In the genomic region with DNA sequence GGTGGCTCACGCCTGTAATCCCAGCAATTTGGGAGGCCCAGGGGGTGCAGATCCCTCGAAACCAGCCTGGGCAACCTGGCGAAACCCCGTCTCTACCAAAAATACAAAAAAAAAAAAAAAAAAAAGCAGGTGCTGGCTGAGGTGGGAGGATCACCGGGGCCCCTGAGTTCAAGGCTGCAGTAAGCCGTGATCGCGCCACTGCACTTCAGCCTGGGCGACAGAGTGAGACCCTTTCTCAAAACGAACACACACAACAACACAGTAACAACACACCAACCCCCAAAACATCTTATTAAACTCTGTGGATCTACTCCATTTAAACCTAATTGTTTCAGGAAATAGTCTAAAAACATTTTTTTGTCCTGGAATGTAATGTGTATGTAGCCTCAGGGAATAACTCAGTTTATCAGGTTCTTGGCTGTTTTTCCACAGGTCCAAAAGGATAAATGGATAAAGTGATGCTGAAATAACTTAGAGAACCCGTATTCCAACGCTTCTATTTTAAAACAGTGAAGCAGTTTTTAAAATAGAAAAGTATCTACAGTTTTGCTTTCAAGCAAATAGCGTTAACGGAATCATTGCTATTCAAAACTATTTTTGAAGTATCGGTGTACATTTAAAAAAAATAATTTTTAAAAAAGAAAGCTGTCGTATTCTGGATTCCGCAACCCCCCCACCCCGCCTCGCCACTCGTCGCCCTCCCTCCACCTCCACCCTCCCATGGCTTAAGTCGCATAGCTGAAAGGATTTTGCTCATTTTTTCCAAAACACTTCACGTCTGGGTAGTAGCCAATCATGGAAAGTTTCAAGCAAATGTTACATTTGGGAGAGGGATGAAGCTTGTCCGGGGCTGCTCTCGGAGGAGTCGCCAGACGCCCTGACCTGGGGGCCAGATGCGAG, we compare ENCODE assay signal across 2 cellular contexts.
A peak's percentile ranks its signal among the peaks of the same experiment; 100 is the strongest.
TF ChIP-seq lines count a peak whose summit lies in the region.

No MANE protein-coding gene starts in this region.

TF ChIP-seq in GM12878, 131 proteins besides CTCF, POLR2A, EP300 and RAD21:
- TF ChIP-seq ZBTB40 (IDR thresholded peaks at IDR 0.05; ENCODE audit: borderline replicate concordance), result 0 out of 2 replicates have a peak, but pooled peaks have one; percentile 8
- TF ChIP-seq JUNB (IDR thresholded peaks at IDR 0.05), result no peak
- no peak for TF ChIP-seq SMAD5 (IDR thresholded peaks at IDR 0.05; ENCODE audit: low read depth)
- TF ChIP-seq BCLAF1 (IDR thresholded peaks at IDR 0.05), result no peak
TF ChIP-seq in GM12878: peak in this region for 1.

TF ChIP-seq in HepG2, 621 proteins besides CTCF, POLR2A, EP300 and RAD21 (continues in another document):
- TF ChIP-seq ZNF121 (CRISPR knock-in tag; IDR thresholded peaks at IDR 0.05), result peak; percentile 91
- TF ChIP-seq HMG20A (CRISPR knock-in tag; IDR thresholded peaks at IDR 0.05; ENCODE audit: borderline replicate concordance), result no peak
- no peak for TF ChIP-seq ZNF282 (IDR thresholded peaks at IDR 0.05; ENCODE audit: partially characterized antibody)
- TF ChIP-seq, protein P1, sequence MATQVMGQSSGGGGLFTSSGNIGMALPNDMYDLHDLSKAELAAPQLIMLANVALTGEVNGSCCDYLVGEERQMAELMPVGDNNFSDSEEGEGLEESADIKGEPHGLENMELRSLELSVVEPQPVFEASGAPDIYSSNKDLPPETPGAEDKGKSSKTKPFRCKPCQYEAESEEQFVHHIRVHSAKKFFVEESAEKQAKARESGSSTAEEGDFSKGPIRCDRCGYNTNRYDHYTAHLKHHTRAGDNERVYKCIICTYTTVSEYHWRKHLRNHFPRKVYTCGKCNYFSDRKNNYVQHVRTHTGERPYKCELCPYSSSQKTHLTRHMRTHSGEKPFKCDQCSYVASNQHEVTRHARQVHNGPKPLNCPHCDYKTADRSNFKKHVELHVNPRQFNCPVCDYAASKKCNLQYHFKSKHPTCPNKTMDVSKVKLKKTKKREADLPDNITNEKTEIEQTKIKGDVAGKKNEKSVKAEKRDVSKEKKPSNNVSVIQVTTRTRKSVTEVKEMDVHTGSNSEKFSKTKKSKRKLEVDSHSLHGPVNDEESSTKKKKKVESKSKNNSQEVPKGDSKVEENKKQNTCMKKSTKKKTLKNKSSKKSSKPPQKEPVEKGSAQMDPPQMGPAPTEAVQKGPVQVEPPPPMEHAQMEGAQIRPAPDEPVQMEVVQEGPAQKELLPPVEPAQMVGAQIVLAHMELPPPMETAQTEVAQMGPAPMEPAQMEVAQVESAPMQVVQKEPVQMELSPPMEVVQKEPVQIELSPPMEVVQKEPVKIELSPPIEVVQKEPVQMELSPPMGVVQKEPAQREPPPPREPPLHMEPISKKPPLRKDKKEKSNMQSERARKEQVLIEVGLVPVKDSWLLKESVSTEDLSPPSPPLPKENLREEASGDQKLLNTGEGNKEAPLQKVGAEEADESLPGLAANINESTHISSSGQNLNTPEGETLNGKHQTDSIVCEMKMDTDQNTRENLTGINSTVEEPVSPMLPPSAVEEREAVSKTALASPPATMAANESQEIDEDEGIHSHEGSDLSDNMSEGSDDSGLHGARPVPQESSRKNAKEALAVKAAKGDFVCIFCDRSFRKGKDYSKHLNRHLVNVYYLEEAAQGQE (IDR thresholded peaks at IDR 0.05; ENCODE audit: borderline replicate concordance in 1 of 2, low read depth in 1 of 2, low read length in 2 of 2), result no peak
- no peak for TF ChIP-seq ZNF512 (CRISPR knock-in tag; IDR thresholded peaks at IDR 0.05)
- no peak for TF ChIP-seq ZNF543 (CRISPR knock-in tag; IDR thresholded peaks at IDR 0.05)
- TF ChIP-seq, protein P2, sequence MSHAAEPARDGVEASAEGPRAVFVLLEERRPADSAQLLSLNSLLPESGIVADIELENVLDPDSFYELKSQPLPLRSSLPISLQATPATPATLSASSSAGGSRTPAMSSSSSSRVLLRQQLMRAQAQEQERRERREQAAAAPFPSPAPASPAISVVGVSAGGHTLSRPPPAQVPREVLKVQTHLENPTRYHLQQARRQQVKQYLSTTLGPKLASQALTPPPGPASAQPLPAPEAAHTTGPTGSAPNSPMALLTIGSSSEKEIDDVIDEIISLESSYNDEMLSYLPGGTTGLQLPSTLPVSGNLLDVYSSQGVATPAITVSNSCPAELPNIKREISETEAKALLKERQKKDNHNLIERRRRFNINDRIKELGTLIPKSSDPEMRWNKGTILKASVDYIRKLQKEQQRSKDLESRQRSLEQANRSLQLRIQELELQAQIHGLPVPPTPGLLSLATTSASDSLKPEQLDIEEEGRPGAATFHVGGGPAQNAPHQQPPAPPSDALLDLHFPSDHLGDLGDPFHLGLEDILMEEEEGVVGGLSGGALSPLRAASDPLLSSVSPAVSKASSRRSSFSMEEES (CRISPR knock-in tag; IDR thresholded peaks at IDR 0.05), result peak; percentile 6; the same call in 1 of the 2 replicates
- TF ChIP-seq, protein P3, sequence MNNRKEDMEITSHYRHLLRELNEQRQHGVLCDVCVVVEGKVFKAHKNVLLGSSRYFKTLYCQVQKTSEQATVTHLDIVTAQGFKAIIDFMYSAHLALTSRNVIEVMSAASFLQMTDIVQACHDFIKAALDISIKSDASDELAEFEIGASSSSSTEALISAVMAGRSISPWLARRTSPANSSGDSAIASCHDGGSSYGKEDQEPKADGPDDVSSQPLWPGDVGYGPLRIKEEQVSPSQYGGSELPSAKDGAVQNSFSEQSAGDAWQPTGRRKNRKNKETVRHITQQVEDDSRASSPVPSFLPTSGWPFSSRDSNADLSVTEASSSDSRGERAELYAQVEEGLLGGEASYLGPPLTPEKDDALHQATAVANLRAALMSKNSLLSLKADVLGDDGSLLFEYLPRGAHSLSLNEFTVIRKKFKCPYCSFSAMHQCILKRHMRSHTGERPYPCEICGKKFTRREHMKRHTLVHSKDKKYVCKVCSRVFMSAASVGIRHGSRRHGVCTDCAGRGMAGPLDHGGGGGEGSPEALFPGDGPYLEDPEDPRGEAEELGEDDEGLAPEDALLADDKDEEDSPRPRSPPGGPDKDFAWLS (CRISPR knock-in tag; IDR thresholded peaks at IDR 0.05; ENCODE audit: borderline replicate concordance), result no peak
- no peak for TF ChIP-seq SIN3B (IDR thresholded peaks at IDR 0.05; ENCODE audit: low read length)
- TF ChIP-seq PHF8 (CRISPR knock-in tag; IDR thresholded peaks at IDR 0.05), result no peak
- TF ChIP-seq, protein P4, sequence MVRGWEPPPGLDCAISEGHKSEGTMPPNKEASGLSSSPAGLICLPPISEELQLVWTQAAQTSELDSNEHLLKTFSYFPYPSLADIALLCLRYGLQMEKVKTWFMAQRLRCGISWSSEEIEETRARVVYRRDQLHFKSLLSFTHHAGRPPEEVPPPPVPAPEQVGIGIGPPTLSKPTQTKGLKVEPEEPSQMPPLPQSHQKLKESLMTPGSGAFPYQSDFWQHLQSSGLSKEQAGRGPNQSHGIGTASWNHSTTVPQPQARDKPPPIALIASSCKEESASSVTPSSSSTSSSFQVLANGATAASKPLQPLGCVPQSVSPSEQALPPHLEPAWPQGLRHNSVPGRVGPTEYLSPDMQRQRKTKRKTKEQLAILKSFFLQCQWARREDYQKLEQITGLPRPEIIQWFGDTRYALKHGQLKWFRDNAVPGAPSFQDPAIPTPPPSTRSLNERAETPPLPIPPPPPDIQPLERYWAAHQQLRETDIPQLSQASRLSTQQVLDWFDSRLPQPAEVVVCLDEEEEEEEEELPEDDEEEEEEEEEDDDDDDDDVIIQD (CRISPR knock-in tag; IDR thresholded peaks at IDR 0.05; ENCODE audit: low read depth), result no peak
- peak; percentile 25; the same call in 1 of the 2 replicates for TF ChIP-seq FOXJ3 (CRISPR knock-in tag; IDR thresholded peaks at IDR 0.05; ENCODE audit: borderline replicate concordance)
- TF ChIP-seq E2F2 (CRISPR knock-in tag; IDR thresholded peaks at IDR 0.05; ENCODE audit: borderline replicate concordance), result no peak
- TF ChIP-seq ATM (IDR thresholded peaks at IDR 0.05; ENCODE audit: borderline replicate concordance), result no peak
- 0 out of 2 replicates have a peak, but pooled peaks have one; percentile 17 for TF ChIP-seq ELF3 (CRISPR knock-in tag; IDR thresholded peaks at IDR 0.05)
- 0 out of 2 replicates have a peak, but pooled peaks have one; percentile 12 for TF ChIP-seq HOXA3 (CRISPR knock-in tag; IDR thresholded peaks at IDR 0.05)
- TF ChIP-seq TGIF2 (CRISPR knock-in tag; IDR thresholded peaks at IDR 0.05), result 0 out of 2 replicates have a peak, but pooled peaks have one; percentile 20
- no peak for TF ChIP-seq MBNL3 (CRISPR knock-in tag; conservative IDR thresholded peaks at IDR 0.05)
- TF ChIP-seq MATR3 (CRISPR knock-in tag; IDR thresholded peaks at IDR 0.05), result no peak
- no peak for TF ChIP-seq NR3C1 (CRISPR knock-in tag; IDR thresholded peaks at IDR 0.05)
- no peak for TF ChIP-seq SETDB1 (CRISPR knock-in tag; IDR thresholded peaks at IDR 0.05; ENCODE audit: borderline replicate concordance)
- no peak for TF ChIP-seq ZNF572 (CRISPR knock-in tag; IDR thresholded peaks at IDR 0.05)
- TF ChIP-seq MAZ (IDR thresholded peaks at IDR 0.05; ENCODE audit: borderline replicate concordance, low read depth, low read length), result peak; percentile 1; the same call in 1 of the 2 replicates
- TF ChIP-seq MAZ (CRISPR knock-in tag; IDR thresholded peaks at IDR 0.05; ENCODE audit: low read depth), result no peak
- TF ChIP-seq ZNF503 (CRISPR knock-in tag; IDR thresholded peaks at IDR 0.05), result no peak
- no peak for TF ChIP-seq SRSF4 (IDR thresholded peaks at IDR 0.05; ENCODE audit: low read depth, low read length, poor library complexity, severe bottlenecking)
- TF ChIP-seq ZGPAT (CRISPR knock-in tag; IDR thresholded peaks at IDR 0.05), result no peak; the same call in 1 of the 2 replicates
- TF ChIP-seq PITX1 (CRISPR knock-in tag; IDR thresholded peaks at IDR 0.05), result 0 out of 2 replicates have a peak, but pooled peaks have one; percentile 26
- TF ChIP-seq, protein P5, sequence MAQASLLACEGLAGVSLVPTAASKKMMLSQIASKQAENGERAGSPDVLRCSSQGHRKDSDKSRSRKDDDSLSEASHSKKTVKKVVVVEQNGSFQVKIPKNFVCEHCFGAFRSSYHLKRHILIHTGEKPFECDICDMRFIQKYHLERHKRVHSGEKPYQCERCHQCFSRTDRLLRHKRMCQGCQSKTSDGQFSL (CRISPR knock-in tag; IDR thresholded peaks at IDR 0.05), result 0 out of 2 replicates have a peak, but pooled peaks have one; percentile 22
- no peak for TF ChIP-seq ZNF720 (CRISPR knock-in tag; IDR thresholded peaks at IDR 0.05)
- TF ChIP-seq SRY (CRISPR knock-in tag; IDR thresholded peaks at IDR 0.05), result no peak
- peak; percentile 33; the same call in 1 of the 2 replicates for TF ChIP-seq FOXP4 (CRISPR knock-in tag; IDR thresholded peaks at IDR 0.05)
- TF ChIP-seq SMC3 (IDR thresholded peaks at IDR 0.05; ENCODE audit: low read length), result no peak
- TF ChIP-seq EZH2 (conservative IDR thresholded peaks at IDR 0.05; ENCODE audit: low read depth, low read length), result no peak
